ENCODE assay signal across 1 cellular context in the genomic region with DNA sequence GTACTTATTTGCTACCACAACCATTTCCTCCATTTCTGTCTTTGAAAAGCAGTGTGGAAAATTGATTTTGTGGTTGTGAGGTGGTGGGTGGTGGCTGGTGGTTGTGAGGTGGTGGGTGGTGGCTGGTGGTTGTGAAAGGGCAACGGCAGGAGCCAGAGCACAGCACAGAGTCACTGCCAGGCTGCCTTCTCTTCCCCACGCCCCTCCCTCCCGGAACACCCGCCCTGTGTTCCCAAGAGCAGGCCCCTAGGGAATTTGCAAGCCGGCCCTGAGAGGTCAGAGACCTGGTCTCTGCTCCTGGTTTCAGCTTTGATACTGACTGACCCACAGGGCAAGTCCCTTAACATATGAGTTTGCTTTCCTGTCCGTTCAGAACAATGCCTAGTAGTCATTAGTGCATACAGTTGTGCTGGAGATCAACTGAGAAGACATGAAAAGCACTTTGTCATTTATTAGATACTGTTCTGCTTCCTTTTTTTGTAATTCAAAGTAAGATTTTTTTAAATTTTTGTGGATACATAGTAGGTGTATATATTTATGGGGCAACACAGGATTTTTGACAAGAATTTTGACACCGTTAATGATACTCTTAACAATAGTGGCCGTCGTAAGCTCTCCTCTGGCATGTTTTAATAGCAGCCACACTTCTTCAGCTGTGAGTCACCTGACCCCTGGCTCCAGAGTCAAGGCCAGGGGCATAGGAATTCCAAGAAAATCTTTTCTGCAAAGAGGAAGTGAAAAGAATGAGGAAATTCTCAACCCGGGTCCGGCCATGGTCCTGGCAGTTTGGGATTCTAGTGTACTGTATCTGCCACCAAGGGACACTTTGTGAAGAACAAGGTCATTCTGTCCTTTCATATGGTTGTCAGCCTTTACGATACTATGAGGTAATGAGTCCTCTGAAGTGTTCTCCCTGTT.
TF ChIP-seq lines count a peak whose summit lies in the region.

No MANE protein-coding gene starts in this region.

TF ChIP-seq in HepG2, 621 proteins besides CTCF, POLR2A, EP300 and RAD21 (continued from another document and continues in another):
- TF ChIP-seq HOXA3 (CRISPR knock-in tag; IDR thresholded peaks at IDR 0.05) (peak; percentile 33; the same call in 1 of the 2 replicates), ZNF333 (CRISPR knock-in tag; IDR thresholded peaks at IDR 0.05; ENCODE audit: borderline replicate concordance) (no peak), FOXA1 (IDR thresholded peaks at IDR 0.05) (no peak), FOXA1 (CRISPR knock-in tag; IDR thresholded peaks at IDR 0.05) (no peak; the same call in 1 of the 2 replicates), ZNF350 (CRISPR knock-in tag; IDR thresholded peaks at IDR 0.05; ENCODE audit: borderline replicate concordance, low read depth) (peak; percentile 50; the same call in 1 of the 2 replicates), ATRX (CRISPR knock-in tag; IDR thresholded peaks at IDR 0.05; ENCODE audit: borderline replicate concordance) (no peak), MEIS1 (CRISPR knock-in tag; IDR thresholded peaks at IDR 0.05; ENCODE audit: borderline replicate concordance) (peak; percentile 89; the same call in 1 of the 2 replicates), BCL6 (CRISPR knock-in tag; IDR thresholded peaks at IDR 0.05) (peak; percentile 67), NBN (conservative IDR thresholded peaks at IDR 0.05) (no peak), GATAD2A (CRISPR knock-in tag; IDR thresholded peaks at IDR 0.05) (peak; percentile 58), YEATS2 (CRISPR knock-in tag; IDR thresholded peaks at IDR 0.05; ENCODE audit: borderline replicate concordance) (no peak), TCF12 (IDR thresholded peaks at IDR 0.05) (no peak), TCF12 (CRISPR knock-in tag; IDR thresholded peaks at IDR 0.05) (peak; percentile 68; the same call in 1 of the 2 replicates), ZNF569 (CRISPR knock-in tag; IDR thresholded peaks at IDR 0.05; ENCODE audit: borderline replicate concordance) (0 out of 2 replicates have a peak, but pooled peaks have one; percentile 11), ZBTB1 (CRISPR knock-in tag; IDR thresholded peaks at IDR 0.05; ENCODE audit: borderline replicate concordance) (no peak), PLRG1 (conservative IDR thresholded peaks at IDR 0.05) (no peak), NFE2 (CRISPR knock-in tag; IDR thresholded peaks at IDR 0.05) (no peak), CBX2 (IDR thresholded peaks at IDR 0.05; ENCODE audit: low read depth, low read length) (no peak), CBX2 (CRISPR knock-in tag; IDR thresholded peaks at IDR 0.05; ENCODE audit: low read depth) (no peak), ZNF292 (CRISPR knock-in tag; IDR thresholded peaks at IDR 0.05; ENCODE audit: borderline replicate concordance, low read depth) (peak; percentile 93; the same call in 1 of the 2 replicates), ZNF883 (CRISPR knock-in tag; IDR thresholded peaks at IDR 0.05; ENCODE audit: not compliant biosample characterization) (peak; percentile 43), ZNF317 (CRISPR knock-in tag; IDR thresholded peaks at IDR 0.05) (peak; percentile 73; the same call in 1 of the 2 replicates), SALL2 (CRISPR knock-in tag; IDR thresholded peaks at IDR 0.05) (no peak), ZSCAN31 (CRISPR knock-in tag; IDR thresholded peaks at IDR 0.05; ENCODE audit: low read depth) (peak; percentile 94; the same call in 1 of the 2 replicates), MAF1 (CRISPR knock-in tag; IDR thresholded peaks at IDR 0.05; ENCODE audit: borderline replicate concordance) (no peak), NFYC (CRISPR knock-in tag; IDR thresholded peaks at IDR 0.05) (no peak), HNF4A (CRISPR knock-in tag; IDR thresholded peaks at IDR 0.05) (peak; percentile 93), ZNF383 (CRISPR knock-in tag; IDR thresholded peaks at IDR 0.05; ENCODE audit: borderline replicate concordance) (0 out of 2 replicates have a peak, but pooled peaks have one; percentile 46), ZNF501 (CRISPR knock-in tag; IDR thresholded peaks at IDR 0.05) (peak; percentile 36; the same call in 1 of the 2 replicates), ZMYM2 (CRISPR knock-in tag; IDR thresholded peaks at IDR 0.05) (0 out of 2 replicates have a peak, but pooled peaks have one; percentile 60), ZNF20 (CRISPR knock-in tag; IDR thresholded peaks at IDR 0.05) (no peak), STAG1 (CRISPR knock-in tag; IDR thresholded peaks at IDR 0.05) (no peak), ZNF510 (CRISPR knock-in tag; IDR thresholded peaks at IDR 0.05; ENCODE audit: low read depth) (0 out of 2 replicates have a peak, but pooled peaks have one; percentile 50), NCOR1 (IDR thresholded peaks at IDR 0.05; ENCODE audit: borderline replicate concordance, low read length) (peak; percentile 79)
- TF ChIP-seq, protein P1, sequence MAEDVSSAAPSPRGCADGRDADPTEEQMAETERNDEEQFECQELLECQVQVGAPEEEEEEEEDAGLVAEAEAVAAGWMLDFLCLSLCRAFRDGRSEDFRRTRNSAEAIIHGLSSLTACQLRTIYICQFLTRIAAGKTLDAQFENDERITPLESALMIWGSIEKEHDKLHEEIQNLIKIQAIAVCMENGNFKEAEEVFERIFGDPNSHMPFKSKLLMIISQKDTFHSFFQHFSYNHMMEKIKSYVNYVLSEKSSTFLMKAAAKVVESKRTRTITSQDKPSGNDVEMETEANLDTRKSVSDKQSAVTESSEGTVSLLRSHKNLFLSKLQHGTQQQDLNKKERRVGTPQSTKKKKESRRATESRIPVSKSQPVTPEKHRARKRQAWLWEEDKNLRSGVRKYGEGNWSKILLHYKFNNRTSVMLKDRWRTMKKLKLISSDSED (CRISPR knock-in tag; IDR thresholded peaks at IDR 0.05) = no peak
- TF ChIP-seq, protein P2, sequence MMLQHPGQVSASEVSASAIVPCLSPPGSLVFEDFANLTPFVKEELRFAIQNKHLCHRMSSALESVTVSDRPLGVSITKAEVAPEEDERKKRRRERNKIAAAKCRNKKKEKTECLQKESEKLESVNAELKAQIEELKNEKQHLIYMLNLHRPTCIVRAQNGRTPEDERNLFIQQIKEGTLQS (CRISPR knock-in tag; IDR thresholded peaks at IDR 0.05) = no peak
- TF ChIP-seq, protein P3, sequence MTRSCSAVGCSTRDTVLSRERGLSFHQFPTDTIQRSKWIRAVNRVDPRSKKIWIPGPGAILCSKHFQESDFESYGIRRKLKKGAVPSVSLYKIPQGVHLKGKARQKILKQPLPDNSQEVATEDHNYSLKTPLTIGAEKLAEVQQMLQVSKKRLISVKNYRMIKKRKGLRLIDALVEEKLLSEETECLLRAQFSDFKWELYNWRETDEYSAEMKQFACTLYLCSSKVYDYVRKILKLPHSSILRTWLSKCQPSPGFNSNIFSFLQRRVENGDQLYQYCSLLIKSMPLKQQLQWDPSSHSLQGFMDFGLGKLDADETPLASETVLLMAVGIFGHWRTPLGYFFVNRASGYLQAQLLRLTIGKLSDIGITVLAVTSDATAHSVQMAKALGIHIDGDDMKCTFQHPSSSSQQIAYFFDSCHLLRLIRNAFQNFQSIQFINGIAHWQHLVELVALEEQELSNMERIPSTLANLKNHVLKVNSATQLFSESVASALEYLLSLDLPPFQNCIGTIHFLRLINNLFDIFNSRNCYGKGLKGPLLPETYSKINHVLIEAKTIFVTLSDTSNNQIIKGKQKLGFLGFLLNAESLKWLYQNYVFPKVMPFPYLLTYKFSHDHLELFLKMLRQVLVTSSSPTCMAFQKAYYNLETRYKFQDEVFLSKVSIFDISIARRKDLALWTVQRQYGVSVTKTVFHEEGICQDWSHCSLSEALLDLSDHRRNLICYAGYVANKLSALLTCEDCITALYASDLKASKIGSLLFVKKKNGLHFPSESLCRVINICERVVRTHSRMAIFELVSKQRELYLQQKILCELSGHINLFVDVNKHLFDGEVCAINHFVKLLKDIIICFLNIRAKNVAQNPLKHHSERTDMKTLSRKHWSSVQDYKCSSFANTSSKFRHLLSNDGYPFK (CRISPR knock-in tag; IDR thresholded peaks at IDR 0.05; ENCODE audit: borderline replicate concordance) = no peak
- TF ChIP-seq, protein P4, sequence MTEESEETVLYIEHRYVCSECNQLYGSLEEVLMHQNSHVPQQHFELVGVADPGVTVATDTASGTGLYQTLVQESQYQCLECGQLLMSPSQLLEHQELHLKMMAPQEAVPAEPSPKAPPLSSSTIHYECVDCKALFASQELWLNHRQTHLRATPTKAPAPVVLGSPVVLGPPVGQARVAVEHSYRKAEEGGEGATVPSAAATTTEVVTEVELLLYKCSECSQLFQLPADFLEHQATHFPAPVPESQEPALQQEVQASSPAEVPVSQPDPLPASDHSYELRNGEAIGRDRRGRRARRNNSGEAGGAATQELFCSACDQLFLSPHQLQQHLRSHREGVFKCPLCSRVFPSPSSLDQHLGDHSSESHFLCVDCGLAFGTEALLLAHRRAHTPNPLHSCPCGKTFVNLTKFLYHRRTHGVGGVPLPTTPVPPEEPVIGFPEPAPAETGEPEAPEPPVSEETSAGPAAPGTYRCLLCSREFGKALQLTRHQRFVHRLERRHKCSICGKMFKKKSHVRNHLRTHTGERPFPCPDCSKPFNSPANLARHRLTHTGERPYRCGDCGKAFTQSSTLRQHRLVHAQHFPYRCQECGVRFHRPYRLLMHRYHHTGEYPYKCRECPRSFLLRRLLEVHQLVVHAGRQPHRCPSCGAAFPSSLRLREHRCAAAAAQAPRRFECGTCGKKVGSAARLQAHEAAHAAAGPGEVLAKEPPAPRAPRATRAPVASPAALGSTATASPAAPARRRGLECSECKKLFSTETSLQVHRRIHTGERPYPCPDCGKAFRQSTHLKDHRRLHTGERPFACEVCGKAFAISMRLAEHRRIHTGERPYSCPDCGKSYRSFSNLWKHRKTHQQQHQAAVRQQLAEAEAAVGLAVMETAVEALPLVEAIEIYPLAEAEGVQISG (CRISPR knock-in tag; IDR thresholded peaks at IDR 0.05) = peak; percentile 39; the same call in 1 of the 2 replicates
- TF ChIP-seq, protein P5, sequence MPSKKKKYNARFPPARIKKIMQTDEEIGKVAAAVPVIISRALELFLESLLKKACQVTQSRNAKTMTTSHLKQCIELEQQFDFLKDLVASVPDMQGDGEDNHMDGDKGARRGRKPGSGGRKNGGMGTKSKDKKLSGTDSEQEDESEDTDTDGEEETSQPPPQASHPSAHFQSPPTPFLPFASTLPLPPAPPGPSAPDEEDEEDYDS (CRISPR knock-in tag; IDR thresholded peaks at IDR 0.05) = peak; percentile 26; the same call in 1 of the 2 replicates
- TF ChIP-seq, protein P6, sequence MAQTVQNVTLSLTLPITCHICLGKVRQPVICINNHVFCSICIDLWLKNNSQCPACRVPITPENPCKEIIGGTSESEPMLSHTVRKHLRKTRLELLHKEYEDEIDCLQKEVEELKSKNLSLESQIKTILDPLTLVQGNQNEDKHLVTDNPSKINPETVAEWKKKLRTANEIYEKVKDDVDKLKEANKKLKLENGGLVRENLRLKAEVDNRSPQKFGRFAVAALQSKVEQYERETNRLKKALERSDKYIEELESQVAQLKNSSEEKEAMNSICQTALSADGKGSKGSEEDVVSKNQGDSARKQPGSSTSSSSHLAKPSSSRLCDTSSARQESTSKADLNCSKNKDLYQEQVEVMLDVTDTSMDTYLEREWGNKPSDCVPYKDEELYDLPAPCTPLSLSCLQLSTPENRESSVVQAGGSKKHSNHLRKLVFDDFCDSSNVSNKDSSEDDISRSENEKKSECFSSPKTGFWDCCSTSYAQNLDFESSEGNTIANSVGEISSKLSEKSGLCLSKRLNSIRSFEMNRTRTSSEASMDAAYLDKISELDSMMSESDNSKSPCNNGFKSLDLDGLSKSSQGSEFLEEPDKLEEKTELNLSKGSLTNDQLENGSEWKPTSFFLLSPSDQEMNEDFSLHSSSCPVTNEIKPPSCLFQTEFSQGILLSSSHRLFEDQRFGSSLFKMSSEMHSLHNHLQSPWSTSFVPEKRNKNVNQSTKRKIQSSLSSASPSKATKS (CRISPR knock-in tag; IDR thresholded peaks at IDR 0.05) = no peak
- TF ChIP-seq, protein P7, sequence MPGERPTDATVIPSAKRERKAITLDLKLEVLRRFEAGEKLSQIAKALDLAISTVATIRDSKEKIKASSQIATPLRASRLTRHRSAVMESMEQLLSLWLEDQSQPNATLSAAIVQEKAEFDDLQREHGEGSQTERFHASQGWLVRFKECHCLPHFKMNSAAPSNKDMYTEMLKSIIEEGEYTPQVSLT (CRISPR knock-in tag; IDR thresholded peaks at IDR 0.05; ENCODE audit: borderline replicate concordance, low read depth) = no peak
- TF ChIP-seq, protein P8, sequence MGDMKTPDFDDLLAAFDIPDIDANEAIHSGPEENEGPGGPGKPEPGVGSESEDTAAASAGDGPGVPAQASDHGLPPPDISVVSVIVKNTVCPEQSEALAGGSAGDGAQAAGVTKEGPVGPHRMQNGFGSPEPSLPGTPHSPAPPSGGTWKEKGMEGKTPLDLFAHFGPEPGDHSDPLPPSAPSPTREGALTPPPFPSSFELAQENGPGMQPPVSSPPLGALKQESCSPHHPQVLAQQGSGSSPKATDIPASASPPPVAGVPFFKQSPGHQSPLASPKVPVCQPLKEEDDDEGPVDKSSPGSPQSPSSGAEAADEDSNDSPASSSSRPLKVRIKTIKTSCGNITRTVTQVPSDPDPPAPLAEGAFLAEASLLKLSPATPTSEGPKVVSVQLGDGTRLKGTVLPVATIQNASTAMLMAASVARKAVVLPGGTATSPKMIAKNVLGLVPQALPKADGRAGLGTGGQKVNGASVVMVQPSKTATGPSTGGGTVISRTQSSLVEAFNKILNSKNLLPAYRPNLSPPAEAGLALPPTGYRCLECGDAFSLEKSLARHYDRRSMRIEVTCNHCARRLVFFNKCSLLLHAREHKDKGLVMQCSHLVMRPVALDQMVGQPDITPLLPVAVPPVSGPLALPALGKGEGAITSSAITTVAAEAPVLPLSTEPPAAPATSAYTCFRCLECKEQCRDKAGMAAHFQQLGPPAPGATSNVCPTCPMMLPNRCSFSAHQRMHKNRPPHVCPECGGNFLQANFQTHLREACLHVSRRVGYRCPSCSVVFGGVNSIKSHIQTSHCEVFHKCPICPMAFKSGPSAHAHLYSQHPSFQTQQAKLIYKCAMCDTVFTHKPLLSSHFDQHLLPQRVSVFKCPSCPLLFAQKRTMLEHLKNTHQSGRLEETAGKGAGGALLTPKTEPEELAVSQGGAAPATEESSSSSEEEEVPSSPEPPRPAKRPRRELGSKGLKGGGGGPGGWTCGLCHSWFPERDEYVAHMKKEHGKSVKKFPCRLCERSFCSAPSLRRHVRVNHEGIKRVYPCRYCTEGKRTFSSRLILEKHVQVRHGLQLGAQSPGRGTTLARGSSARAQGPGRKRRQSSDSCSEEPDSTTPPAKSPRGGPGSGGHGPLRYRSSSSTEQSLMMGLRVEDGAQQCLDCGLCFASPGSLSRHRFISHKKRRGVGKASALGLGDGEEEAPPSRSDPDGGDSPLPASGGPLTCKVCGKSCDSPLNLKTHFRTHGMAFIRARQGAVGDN (CRISPR knock-in tag; IDR thresholded peaks at IDR 0.05) = peak; percentile 82
